ENCODE assay signal across 10 cellular contexts in the genomic region with DNA sequence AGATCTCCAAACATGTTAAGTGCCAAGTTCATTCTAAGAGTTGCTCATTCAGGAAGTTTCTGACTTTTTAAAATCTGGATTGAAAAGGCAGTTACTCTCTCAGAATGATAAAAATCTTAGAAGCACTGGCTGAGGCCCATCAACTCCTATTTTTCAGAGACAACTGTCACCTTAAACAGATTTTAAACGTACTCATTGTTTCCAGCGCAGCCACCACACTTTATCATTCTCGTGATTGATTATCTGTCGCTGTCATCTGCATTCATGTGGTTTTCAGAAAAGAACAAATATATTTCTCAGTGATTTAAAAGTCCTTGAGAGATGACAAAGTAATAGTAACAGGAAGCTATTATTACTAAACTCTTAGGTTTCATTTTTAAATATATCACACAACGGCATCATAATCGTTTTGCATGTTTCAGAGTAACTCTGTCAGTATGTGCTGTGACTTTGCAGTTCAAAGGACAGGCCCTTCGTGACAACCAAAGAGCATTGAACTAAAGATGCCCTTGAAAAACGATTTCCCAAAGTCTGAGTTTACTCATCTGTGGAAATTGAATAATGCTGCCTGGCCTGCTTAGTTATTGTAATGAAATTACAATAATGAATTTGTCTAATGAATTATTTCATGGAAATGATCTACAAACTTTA. TPM values are rescaled to one million over a fixed set of nuclear protein-coding genes. Genes with fewer than 3 reads are reported as not detected.
DNase-seq lines count a peak whose midpoint lies in the region; ATAC-seq and FAIRE-seq lines count a peak whose summit lies in the region.
"Had no signal": no experiment of that assay in that cellular context is flagged by ENCODE, and none has a peak within 500 bp of the region (broad histone marks: within the 10 kb centered on the region; RNA-seq: fewer than 3 reads in every experiment).

No MANE protein-coding gene starts in this region.

- H3K9me3 Mint-ChIP-seq in activated T-helper 17 cell treated with anti-CD3 and anti-CD28 coated beads, Interleukin-2, amount 50 U/mL, for 72 hours = peaks cover 3% of the 10 kb centered on the region

- no peaks in the 10 kb centered on the region; the same call in 1 of the 2 replicates for H3K9me2 ChIP-seq in Karpas-422 (replicated peaks; ENCODE audit: insufficient read depth, low read length)

- H4K20me1 ChIP-seq in Karpas-422 (ENCODE audit: insufficient read depth, low read depth, low read length) = no peaks in the 10 kb centered on the region

- H3K27me3 ChIP-seq in Karpas-422 (ENCODE audit: low read length) = no peaks in the 10 kb centered on the region
- H3K27me3 ChIP-seq: neutrophil, stomach had no signal

- H3K4me1 ChIP-seq in Karpas-422 (ENCODE audit: low read length) = no peaks in the 10 kb centered on the region
- H3K4me1 ChIP-seq: stomach had no signal

- no peak overlapping the region for H3K4me2 ChIP-seq in Karpas-422 (ENCODE audit: low read depth, low read length, poor library complexity, severe bottlenecking)

- DNase-seq in frontal cortex (ENCODE audit: low spot score in 2 of 2) = no peak
- no peak for DNase-seq in anterior cingulate cortex (lab: John Stamatoyannopoulos, UW)
- no peak for DNase-seq in COR-L47 (lab: John Stamatoyannopoulos, UW)
- no peak for DNase-seq in Karpas-422
- DNase-seq: stomach had no signal

- H3K9me3 ChIP-seq in Karpas-422 (ENCODE audit: low read length) = no peaks in the 10 kb centered on the region
- H3K9me3 ChIP-seq: neutrophil had no signal

- FAIRE-seq in frontal cortex (lab: Jason Lieb, UNC) = no peak

- H3K36me3 Mint-ChIP-seq in activated T-helper 17 cell treated with anti-CD3 and anti-CD28 coated beads, Interleukin-2, amount 50 U/mL, for 72 hours (ENCODE audit: low read depth) = no peaks in the 10 kb centered on the region

- H3K36me3 ChIP-seq in Karpas-422 (ENCODE audit: insufficient read depth, low read length) = no peaks in the 10 kb centered on the region
- H3K36me3 ChIP-seq: neutrophil, stomach had no signal

- no peak overlapping the region for H3K4me3 ChIP-seq in Karpas-422 (ENCODE audit: low read length)
- H3K4me3 ChIP-seq: stomach had no signal

- H3K27ac Mint-ChIP-seq in activated T-helper 17 cell treated with anti-CD3 and anti-CD28 coated beads, Interleukin-2, amount 50 U/mL, for 72 hours = peak overlapping the region; percentile 90

- H3K79me2 ChIP-seq in Karpas-422 (ENCODE audit: low read length) = no peaks in the 10 kb centered on the region

- H3K27ac ChIP-seq in Karpas-422 (ENCODE audit: low read length) = no peak overlapping the region
- H3K27ac ChIP-seq: neutrophil, stomach had no signal

- peaks cover 25% of the 10 kb centered on the region for H3K4me1 Mint-ChIP-seq in activated T-helper 17 cell treated with anti-CD3 and anti-CD28 coated beads, Interleukin-2, amount 50 U/mL, for 72 hours

- peak; percentile 93 for ATAC-seq in GM18502 (IDR thresholded peaks at IDR 0.05; ENCODE audit: poor library complexity, unreplicated experiment)
- ATAC-seq in GM19438 (IDR thresholded peaks at IDR 0.05; ENCODE audit: low read depth, unreplicated experiment) = peak; percentile 66
- ATAC-seq in HG03060 (IDR thresholded peaks at IDR 0.05; ENCODE audit: low read depth, unreplicated experiment) = peak; percentile 92
- ATAC-seq in activated T-helper 17 cell treated with anti-CD3 and anti-CD28 coated beads, Interleukin-2, amount 50 U/mL, for 72 hours (replicated peaks) = peak; percentile 85

- peaks cover 7% of the 10 kb centered on the region for H3K27me3 Mint-ChIP-seq in activated T-helper 17 cell treated with anti-CD3 and anti-CD28 coated beads, Interleukin-2, amount 50 U/mL, for 72 hours

- no peak overlapping the region for H3K9ac ChIP-seq in Karpas-422 (ENCODE audit: low read length)

- peak overlapping the region; percentile 56 for H3K4me3 Mint-ChIP-seq in activated T-helper 17 cell treated with anti-CD3 and anti-CD28 coated beads, Interleukin-2, amount 50 U/mL, for 72 hours

- H2AFZ ChIP-seq in Karpas-422 (ENCODE audit: low read length) = no peak overlapping the region

RNA-seq across cellular contexts. Expression of a gene that starts 14.9 kb away (rescaled TPM):
- 1 to 10 TPM; 3.4 to 10.0 TPM for total RNA-seq in activated T-helper 17 cell treated with anti-CD3 and anti-CD28 coated beads, Interleukin-2, amount 50 U/mL, for 72 hours
- total RNA-seq in frontal cortex = 4.9 TPM
- not detected in 2 replicates for total RNA-seq in Karpas-422 (2014; rRNA removed; shearing (Covaris generic); ENCODE audit: low replicate concordance)
